Comparison of ENCODE assay signal across 9 cellular contexts in the genomic region with DNA sequence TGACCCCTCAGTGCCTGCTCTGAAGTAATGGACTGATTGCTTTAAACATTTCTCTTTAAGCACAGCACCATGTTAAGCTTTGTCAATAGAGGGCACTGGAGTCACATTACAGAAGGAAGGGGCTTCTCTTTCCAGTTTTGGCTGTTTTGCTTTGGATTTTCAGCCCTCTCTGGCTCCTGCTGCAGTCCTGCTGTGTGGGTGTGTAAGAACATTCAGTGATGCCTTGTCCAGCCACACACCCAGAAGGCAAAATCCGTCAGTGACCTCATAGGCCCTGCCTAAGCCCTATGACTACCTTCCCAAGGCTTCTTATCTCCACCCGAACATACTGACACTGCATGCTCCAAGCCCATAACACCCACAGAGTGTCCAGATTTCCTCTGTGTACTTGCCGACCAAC.
DNase-seq lines count a peak whose midpoint lies in the region; ATAC-seq and TF ChIP-seq lines count a peak whose summit lies in the region.
"Had no signal": no experiment of that assay in that cellular context is flagged by ENCODE, and none has a peak within 500 bp of the region (broad histone marks: within the 10 kb centered on the region; RNA-seq: fewer than 3 reads in every experiment).

No MANE protein-coding gene starts in this region.

- H3K27me3 Mint-ChIP-seq in activated CD8-positive, alpha-beta T cell treated with anti-CD3 and anti-CD28 coated beads for 36 hours: no peaks in the 10 kb centered on the region
- H3K27me3 Mint-ChIP-seq: B cell had no signal

- no peak overlapping the region for H3K4me2 ChIP-seq in neural cell (ENCODE audit: low read length)

- TF ChIP-seq POLR2A in esophagus squamous epithelium (IDR thresholded peaks at IDR 0.05): no peak

- ATAC-seq in HG02938 (IDR thresholded peaks at IDR 0.05; ENCODE audit: unreplicated experiment): peak; percentile 67
- no peak for ATAC-seq in activated CD8-positive, alpha-beta T cell treated with anti-CD3 and anti-CD28 coated beads for 36 hours

- intact Hi-C loops in esophagus squamous epithelium (cut with DNase I): no loop called here
- intact Hi-C loops in activated CD8-positive, alpha-beta T cell treated with anti-CD3 and anti-CD28 coated beads for 36 hours (cut with micrococcal nuclease): no loop called here

- no peaks in the 10 kb centered on the region for H3K79me2 ChIP-seq in neural cell (replicated peaks; ENCODE audit: insufficient read depth, low read length)

- TF ChIP-seq RAD21 in neural cell (conservative IDR thresholded peaks at IDR 0.05): peak; percentile 87

- no peaks in the 10 kb centered on the region for H3K9me2 ChIP-seq in neural cell (ENCODE audit: insufficient read depth, low read length)

- no peaks in the 10 kb centered on the region for H3K4me1 Mint-ChIP-seq in activated CD8-positive, alpha-beta T cell treated with anti-CD3 and anti-CD28 coated beads for 36 hours (ENCODE audit: low read depth)
- H3K4me1 Mint-ChIP-seq: B cell had no signal

- H3K36me3 ChIP-seq in NT2/D1 (ENCODE audit: insufficient read depth, insufficient read length, low read length): no peaks in the 10 kb centered on the region
- no peaks in the 10 kb centered on the region for H3K36me3 ChIP-seq in neural cell (ENCODE audit: insufficient read depth, low read length)
- H3K36me3 ChIP-seq in esophagus squamous epithelium: no peaks in the 10 kb centered on the region

- CTCF ChIA-PET in activated CD8-positive, alpha-beta T cell treated with anti-CD3 and anti-CD28 coated beads for 36 hours (lab: Charles Lee): interaction anchor here (1.4 kb wide), 1 partner anchor 18 kb away, joined by 3 read pairs; no protein-coding TSS in a partner anchor

- no peak overlapping the region for H3K27ac Mint-ChIP-seq in activated CD8-positive, alpha-beta T cell treated with anti-CD3 and anti-CD28 coated beads for 36 hours
- H3K27ac Mint-ChIP-seq: B cell had no signal

- 44 to 52% methylated on average over 3 of the region's 3 CpGs for WGBS in esophagus squamous epithelium, 2 donors

- H4K20me1 ChIP-seq in neural cell (ENCODE audit: insufficient read depth): no peaks in the 10 kb centered on the region

- DNase-seq in DMS53 (lab: John Stamatoyannopoulos, UW) (peak; percentile 63), DMS53 treated with DMSO at 0.1 percent for 48 hours (lab: John Stamatoyannopoulos, UW; ENCODE audit: unreplicated experiment) (no peak), NT2/D1 (ENCODE audit: low read depth, low spot score) (peak; percentile 28), epithelial cell of esophagus (ENCODE audit: low read depth) (peak; percentile 73), esophagus squamous epithelium (lab: John Stamatoyannopoulos, UW) (no peak)
- no peak for DNase-seq in activated CD8-positive, alpha-beta T cell treated with anti-CD3 and anti-CD28 coated beads for 36 hours

- H3K27me3 ChIP-seq in NT2/D1 (ENCODE audit: insufficient read depth, insufficient read length): no peaks in the 10 kb centered on the region
- H3K27me3 ChIP-seq in neural cell (ENCODE audit: insufficient read depth, low read depth, low read length): no peaks in the 10 kb centered on the region
- H3K27me3 ChIP-seq in esophagus squamous epithelium: no peaks in the 10 kb centered on the region

- H3K4me1 ChIP-seq in NT2/D1 (ENCODE audit: insufficient read depth, insufficient read length) (no peaks in the 10 kb centered on the region), esophagus squamous epithelium (no peaks in the 10 kb centered on the region)

- no peak overlapping the region for H3K9ac ChIP-seq in NT2/D1 (ENCODE audit: insufficient read length, low read depth)
- no peak overlapping the region for H3K9ac ChIP-seq in neural cell (ENCODE audit: low read length)

- H3K4me3 ChIP-seq in NT2/D1 (ENCODE audit: insufficient read length, low read depth): no peak overlapping the region
- no peak overlapping the region for H3K4me3 ChIP-seq in epithelial cell of esophagus (ENCODE audit: low read length)
- H3K4me3 ChIP-seq in neural cell (ENCODE audit: low read length): no peak overlapping the region
- no peak overlapping the region for H3K4me3 ChIP-seq in esophagus squamous epithelium

- TF ChIP-seq CTCF in epithelial cell of esophagus (IDR thresholded peaks at IDR 0.05; ENCODE audit: insufficient read depth, low read depth, low read length, missing control alignments) (peak; percentile 55), neural cell (IDR thresholded peaks at IDR 0.05; ENCODE audit: poor library complexity, severe bottlenecking) (peak; percentile 84), esophagus squamous epithelium (IDR thresholded peaks at IDR 0.05) (peak in 2 of 6 experiments; percentile 8 to 12)
- no peak for TF ChIP-seq CTCF in activated CD8-positive, alpha-beta T cell treated with anti-CD3 and anti-CD28 coated beads for 36 hours (IDR thresholded peaks at IDR 0.05)

- H3F3A ChIP-seq in neural cell (ENCODE audit: insufficient read depth, low read length, poor library complexity, severe bottlenecking): no peaks in the 10 kb centered on the region

- H3K27ac ChIP-seq in neural cell (ENCODE audit: low read length) (no peak overlapping the region), esophagus squamous epithelium (no peak overlapping the region)

- H3K4me3 Mint-ChIP-seq in activated CD8-positive, alpha-beta T cell treated with anti-CD3 and anti-CD28 coated beads for 36 hours: no peak overlapping the region
- H3K4me3 Mint-ChIP-seq: B cell had no signal

- no peak for TF ChIP-seq EP300 in neural cell (conservative IDR thresholded peaks at IDR 0.05; ENCODE audit: poor library complexity, severe bottlenecking)

- H3K36me3 Mint-ChIP-seq in activated CD8-positive, alpha-beta T cell treated with anti-CD3 and anti-CD28 coated beads for 36 hours (ENCODE audit: low read depth): no peaks in the 10 kb centered on the region

- POLR2A ChIA-PET in activated CD8-positive, alpha-beta T cell treated with anti-CD3 and anti-CD28 coated beads for 36 hours (lab: Charles Lee): no interaction called here

- no peaks in the 10 kb centered on the region for H3K9me3 ChIP-seq in NT2/D1 (ENCODE audit: insufficient read depth, low read length)
- no peaks in the 10 kb centered on the region for H3K9me3 ChIP-seq in neural cell (ENCODE audit: low read length)
- no peaks in the 10 kb centered on the region for H3K9me3 ChIP-seq in esophagus squamous epithelium

- H3K9me3 Mint-ChIP-seq in activated CD8-positive, alpha-beta T cell treated with anti-CD3 and anti-CD28 coated beads for 36 hours: peaks cover 3% of the 10 kb centered on the region

- no peak overlapping the region for H2AFZ ChIP-seq in neural cell (ENCODE audit: low read depth, low read length)

TF ChIP-seq in neural cell, 6 proteins besides CTCF, POLR2A, EP300 and RAD21:
- TF ChIP-seq SMC3 (conservative IDR thresholded peaks at IDR 0.05; ENCODE audit: poor library complexity) (peak; percentile 81), POLR2AphosphoS5 (IDR thresholded peaks at IDR 0.05) (no peak)

Comparison
In these comparisons a context has a peak if more than half of its experiments do, and no peak if none do; other contexts are left out.
1. DNase-seq: peak in DMS53 (single experiment), NT2/D1 (single experiment) and epithelial cell of esophagus (single experiment); none in DMS53 treated with DMSO at 0.1 percent for 48 hours (single experiment), esophagus squamous epithelium (single experiment) and activated CD8-positive, alpha-beta T cell treated with anti-CD3 and anti-CD28 coated beads for 36 hours (single experiment).